In genomic region chr10:110269641-110270318, GRCh38 we compare ENCODE assay signal across 7 cellular contexts. TPM values are rescaled to one million over a fixed set of nuclear protein-coding genes. Genes with fewer than 3 reads are reported as not detected.
DNase-seq lines count a peak whose midpoint lies in the region; ATAC-seq and TF ChIP-seq lines count a peak whose summit lies in the region.

No MANE protein-coding gene starts in this region.

- no peak overlapping the region for H3K4me2 ChIP-seq in mesenchymal stem cell (ENCODE audit: low read length, poor library complexity, severe bottlenecking)

- no peak overlapping the region for H3K23ac ChIP-seq in mesenchymal stem cell (ENCODE audit: low read length in 2 of 2)

- 94% methylated on average over 3 of the region's 3 CpGs for WGBS in mesenchymal stem cell

- TF ChIP-seq CTCF in breast epithelium (IDR thresholded peaks at IDR 0.05) = no peak

- H2BK5ac ChIP-seq in mesenchymal stem cell (ENCODE audit: low read depth, low read length, poor library complexity, severe bottlenecking) = no peak overlapping the region

- H3K36me3 ChIP-seq in breast epithelium (no peaks in the 10 kb centered on the region), mesenchymal stem cell (ENCODE audit: control insufficient read depth in 1 of 2, insufficient read depth in 2 of 2, low read depth in 1 of 2, low read length in 2 of 2) (no peaks in the 10 kb centered on the region)

- peak overlapping the region; percentile 71 to 81 for H3K27ac ChIP-seq in breast epithelium
- no peak overlapping the region for H3K27ac ChIP-seq in mesenchymal stem cell (ENCODE audit: low read length, poor library complexity, severe bottlenecking)

- H4K91ac ChIP-seq in mesenchymal stem cell (ENCODE audit: low read length) = no peak overlapping the region

- H3K9ac ChIP-seq in mesenchymal stem cell (ENCODE audit: low read length) = peak overlapping the region; percentile 79

- intact Hi-C loops in breast epithelium (cut with DNase I; ENCODE audit: low total_unique reads) = loop anchor here (10.0 kb wide), 1 partner anchor 125 kb away; no protein-coding TSS in a partner anchor

- H2AFZ ChIP-seq in mesenchymal stem cell (ENCODE audit: low read depth, low read length) = no peak overlapping the region

- H4K8ac ChIP-seq in mesenchymal stem cell (ENCODE audit: low read length) = no peak overlapping the region

- no peak for TF ChIP-seq POLR2A in breast epithelium (IDR thresholded peaks at IDR 0.05)

- no peak overlapping the region for H2BK15ac ChIP-seq in mesenchymal stem cell (ENCODE audit: low read depth, poor library complexity, severe bottlenecking)

- no peak overlapping the region for H3K14ac ChIP-seq in mesenchymal stem cell (ENCODE audit: low read length in 2 of 2)

- H2BK120ac ChIP-seq in mesenchymal stem cell (ENCODE audit: low read depth, low read length) = no peak overlapping the region

- H3K79me1 ChIP-seq in mesenchymal stem cell (replicated peaks; ENCODE audit: low read length, poor library complexity, severe bottlenecking) = no peaks in the 10 kb centered on the region

- no peak overlapping the region for H3K4ac ChIP-seq in mesenchymal stem cell (ENCODE audit: low read depth in 1 of 2, low read length in 2 of 2)

- H3K27me3 ChIP-seq in breast epithelium = no peaks in the 10 kb centered on the region
- H3K27me3 ChIP-seq in mesenchymal stem cell (ENCODE audit: control insufficient read depth in 1 of 2, insufficient read depth in 1 of 2, low read length in 2 of 2) = no peaks in the 10 kb centered on the region

- peak overlapping the region; percentile 6 to 56 (median 26) for H3K4me3 ChIP-seq in breast epithelium
- H3K4me3 ChIP-seq in mesenchymal stem cell (ENCODE audit: insufficient read depth in 1 of 2, low read depth in 1 of 2, low read length in 2 of 2) = peak overlapping the region in 1 of 2 experiments; percentile 68

- no peak overlapping the region for H2BK12ac ChIP-seq in mesenchymal stem cell (ENCODE audit: low read length in 2 of 2)

- DNase-seq in GM19240 (ENCODE audit: insufficient read length, low spot score) (peak; percentile 8), breast epithelium (ENCODE audit: low spot score in 2 of 2) (no peak), mesenchymal stem cell (no peak), NCI-H2171 (lab: John Stamatoyannopoulos, UW) (no peak), dermis blood vessel endothelial cell (no peak)

- H3K18ac ChIP-seq in mesenchymal stem cell (ENCODE audit: low read depth in 1 of 2, low read length in 2 of 2) = no peak overlapping the region

- H3K9me3 ChIP-seq in breast epithelium (no peaks in the 10 kb centered on the region), mesenchymal stem cell (ENCODE audit: control insufficient read depth, low read length) (no peaks in the 10 kb centered on the region)

- H2AK5ac ChIP-seq in mesenchymal stem cell (ENCODE audit: low read length, severe bottlenecking) = no peak overlapping the region

- ATAC-seq in HG03520 (IDR thresholded peaks at IDR 0.05; ENCODE audit: unreplicated experiment) = peak; percentile 46
- ATAC-seq in HG02798 (IDR thresholded peaks at IDR 0.05; ENCODE audit: poor library complexity, unreplicated experiment) = no peak

- H3K4me1 ChIP-seq in breast epithelium = peaks cover 0 to 22% of the 10 kb centered on the region in 2 donors
- no peaks in the 10 kb centered on the region for H3K4me1 ChIP-seq in mesenchymal stem cell (ENCODE audit: control insufficient read depth, insufficient read depth, low read depth, low read length)

RNA-seq across cellular contexts. Expression of gene SMNDC1, which starts 34.9 kb away (rescaled TPM):
- total RNA-seq in breast epithelium (10 to 100 TPM; 11.5 to 16.0 (median 13.4) TPM), dermis blood vessel endothelial cell (11.9 and 14.4 TPM in 2 replicates)
- polyA plus RNA-seq in mesenchymal stem cell (2013, experiment 1 of 2) = 27.4 TPM
- polyA plus RNA-seq in mesenchymal stem cell (2013, experiment 2 of 2) = 26.1 TPM
